17 cellular contexts compared by ENCODE assay signal in genomic region chr7:16587785-16588184, GRCh38.
DNase-seq lines count a peak whose midpoint lies in the region; ATAC-seq and TF ChIP-seq lines count a peak whose summit lies in the region.
"Had no signal": no experiment of that assay in that cellular context is flagged by ENCODE, and none has a peak within 500 bp of the region (broad histone marks: within the 10 kb centered on the region; RNA-seq: fewer than 3 reads in every experiment).

No MANE protein-coding gene starts in this region.

- peak overlapping the region; percentile 23 for H3K4me3 ChIP-seq in retinal pigment epithelial cell (ENCODE audit: low read length)
- H3K4me3 ChIP-seq: suprapubic skin had no signal

- no peak for TF ChIP-seq CTCF in retinal pigment epithelial cell (conservative IDR thresholded peaks at IDR 0.05; ENCODE audit: low read depth, low read length)

- peak; percentile 46 for DNase-seq in DMS153 (lab: John Stamatoyannopoulos, UW)
- DNase-seq in DMS153 treated with DMSO at 0.1 percent for 48 hours (lab: John Stamatoyannopoulos, UW; ENCODE audit: unreplicated experiment) = no peak
- DNase-seq in NCI-H524 (lab: John Stamatoyannopoulos, UW) = peak; percentile 90 to 96
- DNase-seq in cerebellar cortex (ENCODE audit: low spot score) = peak; percentile 72
- peak; percentile 48 for DNase-seq in retinal pigment epithelial cell (ENCODE audit: low read depth)
- no peak for DNase-seq in activated CD8-positive, alpha-beta memory T cell treated with anti-CD3 and anti-CD28 coated beads for 24 hours
- no peak for DNase-seq in glomerular visceral epithelial cell (ENCODE audit: extremely low spot score)
- DNase-seq: 8988T; activated naive CD4-positive, alpha-beta T cell treated with anti-CD3 and anti-CD28 coated beads, Interleukin-2, amount 50 U/mL, for 16 hours; CD4-positive, alpha-beta memory T cell; mammary epithelial cell; NCI-H1694 treated with DMSO at 0.1 percent for 48 hours; stimulated activated CD4-positive, alpha-beta T cell treated with anti-CD3 and anti-CD28 coated beads, Interleukin-12 subunit alpha, Interleukin-12 subunit beta, amount 100 ng/mL, for 4 hours had no signal

- no peak for ATAC-seq in HG02938 (IDR thresholded peaks at IDR 0.05; ENCODE audit: unreplicated experiment)
- ATAC-seq: HepG2, Panc1 had no signal

Comparison
In these comparisons a context has a peak if more than half of its experiments do, and no peak if none do; other contexts are left out.
1. DNase-seq: peak in DMS153 (single experiment), NCI-H524 (2 of 2), cerebellar cortex (single experiment) and retinal pigment epithelial cell (single experiment); none in DMS153 treated with DMSO at 0.1 percent for 48 hours (single experiment), activated CD8-positive, alpha-beta memory T cell treated with anti-CD3 and anti-CD28 coated beads for 24 hours (single experiment) and glomerular visceral epithelial cell (single experiment).